1 cellular context compared by ENCODE assay signal in genomic region chr16:2236362-2237075, GRCh38.
TF ChIP-seq lines count a peak whose summit lies in the region.

A gene with protein sequence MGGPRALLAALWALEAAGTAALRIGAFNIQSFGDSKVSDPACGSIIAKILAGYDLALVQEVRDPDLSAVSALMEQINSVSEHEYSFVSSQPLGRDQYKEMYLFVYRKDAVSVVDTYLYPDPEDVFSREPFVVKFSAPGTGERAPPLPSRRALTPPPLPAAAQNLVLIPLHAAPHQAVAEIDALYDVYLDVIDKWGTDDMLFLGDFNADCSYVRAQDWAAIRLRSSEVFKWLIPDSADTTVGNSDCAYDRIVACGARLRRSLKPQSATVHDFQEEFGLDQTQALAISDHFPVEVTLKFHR (plus strand): TSS chr16:2236444. CDS start chr16:2236817, 373 bp downstream.

TF ChIP-seq in H1, 55 proteins besides CTCF, POLR2A, EP300 and RAD21 (continued from another document):
- TF ChIP-seq ASH2L (IDR thresholded peaks at IDR 0.05; ENCODE audit: low read length) (peak; percentile 18), RFX5 (IDR thresholded peaks at IDR 0.05; ENCODE audit: borderline replicate concordance, low read depth, low read length) (no peak), SUZ12 (IDR thresholded peaks at IDR 0.05; ENCODE audit: low read length) (no peak; the same call in 1 of the 2 replicates)
- TF ChIP-seq, protein P1, sequence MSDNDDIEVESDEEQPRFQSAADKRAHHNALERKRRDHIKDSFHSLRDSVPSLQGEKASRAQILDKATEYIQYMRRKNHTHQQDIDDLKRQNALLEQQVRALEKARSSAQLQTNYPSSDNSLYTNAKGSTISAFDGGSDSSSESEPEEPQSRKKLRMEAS (IDR thresholded peaks at IDR 0.05): no peak
TF ChIP-seq in H1: peak in this region for 5.
